1 cellular context compared by ENCODE assay signal in genomic region chr7:100539436-100540006, GRCh38.
A peak's percentile ranks its signal among the peaks of the same experiment; 100 is the strongest.
TF ChIP-seq lines count a peak whose summit lies in the region.

No MANE protein-coding gene starts in this region.

TF ChIP-seq in H1, 55 proteins besides CTCF, POLR2A, EP300 and RAD21:
- no peak for TF ChIP-seq POU5F1 (IDR thresholded peaks at IDR 0.05; ENCODE audit: low read depth, low read length)
- 0 out of 2 replicates have a peak, but pooled peaks have one; percentile 39 for TF ChIP-seq SP1 (IDR thresholded peaks at IDR 0.05; ENCODE audit: low read depth, low read length)
- 0 out of 2 replicates have a peak, but pooled peaks have one; percentile 41 for TF ChIP-seq SUZ12 (IDR thresholded peaks at IDR 0.05; ENCODE audit: low read length)
- peak; percentile 6 for TF ChIP-seq SAP30 (IDR thresholded peaks at IDR 0.05; ENCODE audit: insufficient read depth, insufficient replicate concordance, low read length)
- TF ChIP-seq TAF7 (optimal IDR thresholded peaks at IDR 0.05; ENCODE audit: borderline replicate concordance, low read depth, low read length) = no peak
- peak; percentile 74 for TF ChIP-seq KDM4A (IDR thresholded peaks at IDR 0.05; ENCODE audit: low read depth, low read length, severe bottlenecking)
- TF ChIP-seq SIN3A (conservative IDR thresholded peaks at IDR 0.05 in 1 of 2, IDR thresholded peaks at IDR 0.05 in 1 of 2; ENCODE audit: low read depth in 1 of 2, low read length in 2 of 2) = peak in 1 of 2 experiments; percentile 16; a peak in 1 of 4 replicates
